ENCODE assay signal across 1 cellular context in genomic region chr14:100819829-100820475, GRCh38.
A peak's percentile ranks its signal among the peaks of the same experiment; 100 is the strongest.
TF ChIP-seq lines count a peak whose summit lies in the region.

No MANE protein-coding gene starts in this region.

TF ChIP-seq in HepG2, 621 proteins besides CTCF, POLR2A, EP300 and RAD21 (continued from another document and continues in another):
- TF ChIP-seq HMGXB3 (CRISPR knock-in tag; IDR thresholded peaks at IDR 0.05; ENCODE audit: borderline replicate concordance) (no peak), GTF2F1 (IDR thresholded peaks at IDR 0.05; ENCODE audit: low read length) (no peak), SRSF4 (IDR thresholded peaks at IDR 0.05; ENCODE audit: low read depth, low read length, poor library complexity, severe bottlenecking) (no peak), HOXA7 (CRISPR knock-in tag; IDR thresholded peaks at IDR 0.05) (0 out of 2 replicates have a peak, but pooled peaks have one; percentile 36), MTA1 (CRISPR knock-in tag; IDR thresholded peaks at IDR 0.05; ENCODE audit: borderline replicate concordance) (peak; percentile 11; the same call in 1 of the 2 replicates), FOSL2 (CRISPR knock-in tag; IDR thresholded peaks at IDR 0.05) (no peak), TEF (CRISPR knock-in tag; IDR thresholded peaks at IDR 0.05) (no peak), ONECUT2 (CRISPR knock-in tag; IDR thresholded peaks at IDR 0.05) (no peak), ZSCAN20 (CRISPR knock-in tag; IDR thresholded peaks at IDR 0.05; ENCODE audit: borderline replicate concordance) (no peak), ZNF547 (CRISPR knock-in tag; IDR thresholded peaks at IDR 0.05) (0 out of 2 replicates have a peak, but pooled peaks have one; percentile 43), MTF2 (CRISPR knock-in tag; IDR thresholded peaks at IDR 0.05; ENCODE audit: borderline replicate concordance) (no peak), ZNF589 (CRISPR knock-in tag; conservative IDR thresholded peaks at IDR 0.05) (0 out of 2 replicates have a peak, but pooled peaks have one; percentile 49), DDIT3 (CRISPR knock-in tag; IDR thresholded peaks at IDR 0.05) (no peak), MXD4 (CRISPR knock-in tag; IDR thresholded peaks at IDR 0.05) (no peak), SKIL (CRISPR knock-in tag; IDR thresholded peaks at IDR 0.05; ENCODE audit: borderline replicate concordance) (0 out of 2 replicates have a peak, but pooled peaks have one; percentile 18), ZNF274 (CRISPR knock-in tag; IDR thresholded peaks at IDR 0.05) (0 out of 2 replicates have a peak, but pooled peaks have one; percentile 25), FOXA3 (CRISPR knock-in tag; IDR thresholded peaks at IDR 0.05) (no peak), ATM (IDR thresholded peaks at IDR 0.05; ENCODE audit: borderline replicate concordance) (no peak), ZFYVE20 (CRISPR knock-in tag; IDR thresholded peaks at IDR 0.05; ENCODE audit: borderline replicate concordance, low read depth) (0 out of 2 replicates have a peak, but pooled peaks have one; percentile 69), ZBTB33 (CRISPR knock-in tag; IDR thresholded peaks at IDR 0.05) (peak; percentile 72), NFKB2 (CRISPR knock-in tag; IDR thresholded peaks at IDR 0.05; ENCODE audit: borderline replicate concordance) (no peak), HOMEZ (CRISPR knock-in tag; IDR thresholded peaks at IDR 0.05; ENCODE audit: low read depth) (no peak), THAP9 (CRISPR knock-in tag; IDR thresholded peaks at IDR 0.05; ENCODE audit: borderline replicate concordance) (0 out of 2 replicates have a peak, but pooled peaks have one; percentile 28), ZNF883 (CRISPR knock-in tag; IDR thresholded peaks at IDR 0.05; ENCODE audit: not compliant biosample characterization) (peak; percentile 14), ZNF501 (CRISPR knock-in tag; IDR thresholded peaks at IDR 0.05) (no peak), ZNF644 (CRISPR knock-in tag; IDR thresholded peaks at IDR 0.05; ENCODE audit: low read depth) (no peak), ZBTB4 (CRISPR knock-in tag; IDR thresholded peaks at IDR 0.05; ENCODE audit: borderline replicate concordance) (no peak), SMYD3 (CRISPR knock-in tag; IDR thresholded peaks at IDR 0.05) (no peak), ETV5 (CRISPR knock-in tag; IDR thresholded peaks at IDR 0.05; ENCODE audit: borderline replicate concordance) (no peak), ZNF878 (CRISPR knock-in tag; IDR thresholded peaks at IDR 0.05) (no peak), HIC2 (CRISPR knock-in tag; IDR thresholded peaks at IDR 0.05; ENCODE audit: low read depth) (peak; percentile 82), ZZZ3 (CRISPR knock-in tag; IDR thresholded peaks at IDR 0.05; ENCODE audit: borderline replicate concordance) (no peak), ZNF839 (CRISPR knock-in tag; IDR thresholded peaks at IDR 0.05; ENCODE audit: borderline replicate concordance) (0 out of 2 replicates have a peak, but pooled peaks have one; percentile 19), ZXDC (CRISPR knock-in tag; IDR thresholded peaks at IDR 0.05) (0 out of 2 replicates have a peak, but pooled peaks have one; percentile 7)
